ENCODE assay signal across 21 cellular contexts in the genomic region with DNA sequence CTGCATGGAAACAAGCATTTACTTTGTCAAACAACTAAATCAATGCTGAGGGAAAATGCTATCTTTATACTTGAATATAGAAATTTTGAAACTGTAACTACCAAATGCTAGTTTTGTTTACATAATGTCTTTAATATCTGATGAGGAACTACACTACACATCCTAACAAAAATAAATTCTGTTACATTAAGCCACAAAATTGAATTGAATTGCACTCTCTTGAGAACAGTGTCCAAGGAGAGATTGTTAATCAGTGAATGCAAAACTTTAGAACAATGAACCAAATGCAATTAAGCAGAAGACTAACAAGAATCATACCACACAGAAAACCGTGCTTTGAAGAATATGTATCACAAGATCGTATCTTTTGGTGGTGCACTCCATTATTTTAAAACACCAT.
DNase-seq lines count a peak whose midpoint lies in the region; ATAC-seq and TF ChIP-seq lines count a peak whose summit lies in the region.
"Had no signal": no experiment of that assay in that cellular context is flagged by ENCODE, and none has a peak within 500 bp of the region (broad histone marks: within the 10 kb centered on the region; RNA-seq: fewer than 3 reads in every experiment).

No MANE protein-coding gene starts in this region.

- intact Hi-C loops in PC-9 (cut with micrococcal nuclease; ENCODE audit: unreplicated experiment) = no loop called here

- no peak overlapping the region for H3K4me2 ChIP-seq in PC-9
- H3K4me2 ChIP-seq: BLaER1 had no signal

- DNase-seq in BE2C (no peak), PC-9 (no peak), GM10248 (ENCODE audit: extremely low spot score) (no peak), SW 1271 (lab: John Stamatoyannopoulos, UW) (no peak), GM03348 (ENCODE audit: low spot score) (no peak)
- DNase-seq: 8988T; AML-193; CD4-positive, alpha-beta memory T cell; CD4-positive, CD25-positive, alpha-beta regulatory T cell; CD8-positive, alpha-beta memory T cell; COR-L47; DMS 273 treated with DMSO at 0.1 percent for 48 hours; DMS153; DMS53; DMS79; DND-41; EL; GDM1 had no signal

- no peaks in the 10 kb centered on the region for H3K79me2 ChIP-seq in PC-9 (ENCODE audit: low read depth)

- H3K9me2 ChIP-seq in PC-9 (ENCODE audit: insufficient read depth) = no peaks in the 10 kb centered on the region; the same call in 1 of the 2 replicates

- H3K4me3 ChIP-seq in BE2C (ENCODE audit: low read depth, low read length) (peak overlapping the region; percentile 19), PC-9 (no peak overlapping the region)
- H3K4me3 ChIP-seq: BLaER1, GM12878 had no signal

- H4K20me1 ChIP-seq in PC-9 (ENCODE audit: insufficient read depth) = no peaks in the 10 kb centered on the region
- H4K20me1 ChIP-seq: BLaER1 had no signal

- POLR2A ChIA-PET in PC-9 (lab: Charles Lee; ENCODE audit: unreplicated experiment) = no interaction called here
- POLR2A ChIA-PET in GM10248 (lab: Yijun Ruan, JAX) = no interaction called here

- H3F3A ChIP-seq in PC-9 (ENCODE audit: insufficient read depth, low read depth) = no peaks in the 10 kb centered on the region

- H3K36me3 ChIP-seq in BE2C (no peaks in the 10 kb centered on the region), PC-9 (ENCODE audit: low read depth) (no peaks in the 10 kb centered on the region)
- H3K36me3 ChIP-seq: BLaER1 had no signal

- CTCF ChIA-PET in PC-9 (lab: Charles Lee) = no interaction called here
- CTCF ChIA-PET in GM10248 (lab: Yijun Ruan, JAX) = no interaction called here

- no peak for ATAC-seq in SK-N-SH treated with all-trans-retinoic acid at 6 μM for 48 hours
- ATAC-seq: GM12878 had no signal

- no TSS peak for BruUV-seq in PC-9 (replicated peaks; lab: Mats Ljungman, UMichigan)

- H3K9me3 ChIP-seq in BE2C (no peaks in the 10 kb centered on the region), PC-9 (ENCODE audit: insufficient read depth, low read depth) (0 out of 2 replicates have a peak, but pooled peaks cover 3% of the 10 kb centered on the region)
- H3K9me3 ChIP-seq: BLaER1 had no signal

- H3K27me3 ChIP-seq in BE2C = no peaks in the 10 kb centered on the region
- no peaks in the 10 kb centered on the region for H3K27me3 ChIP-seq in PC-9 (ENCODE audit: insufficient read depth, low read depth)
- H3K27me3 ChIP-seq: BLaER1 had no signal

- no peak overlapping the region for H3K27ac ChIP-seq in PC-9
- H3K27ac ChIP-seq: BLaER1 had no signal

- H3K4me1 ChIP-seq in BE2C = no peaks in the 10 kb centered on the region; the same call in 1 of the 2 replicates
- H3K4me1 ChIP-seq in PC-9 (replicated peaks; ENCODE audit: insufficient read depth) = peaks cover 13% of the 10 kb centered on the region
- H3K4me1 ChIP-seq: BLaER1 had no signal

- 0 out of 2 replicates have a peak overlapping the region, but pooled peaks have one; percentile 34 for H2AFZ ChIP-seq in PC-9

- no peak for TF ChIP-seq CTCF in BE2C (IDR thresholded peaks at IDR 0.05; ENCODE audit: low read depth, low read length)
- no peak for TF ChIP-seq CTCF in PC-9 (conservative IDR thresholded peaks at IDR 0.05)
- no peak for TF ChIP-seq CTCF in GM10248 (IDR thresholded peaks at IDR 0.05; ENCODE audit: control extremely low read depth, extremely low read depth, low read depth, missing control alignments)

TF ChIP-seq in SK-N-SH treated with all-trans-retinoic acid at 6 μM for 48 hours, 23 proteins besides CTCF, POLR2A, EP300 and RAD21:
- TF ChIP-seq ARNTL (CRISPR knock-in tag; IDR thresholded peaks at IDR 0.05; ENCODE audit: borderline replicate concordance, low read depth) = no peak
- TF ChIP-seq, protein P1, sequence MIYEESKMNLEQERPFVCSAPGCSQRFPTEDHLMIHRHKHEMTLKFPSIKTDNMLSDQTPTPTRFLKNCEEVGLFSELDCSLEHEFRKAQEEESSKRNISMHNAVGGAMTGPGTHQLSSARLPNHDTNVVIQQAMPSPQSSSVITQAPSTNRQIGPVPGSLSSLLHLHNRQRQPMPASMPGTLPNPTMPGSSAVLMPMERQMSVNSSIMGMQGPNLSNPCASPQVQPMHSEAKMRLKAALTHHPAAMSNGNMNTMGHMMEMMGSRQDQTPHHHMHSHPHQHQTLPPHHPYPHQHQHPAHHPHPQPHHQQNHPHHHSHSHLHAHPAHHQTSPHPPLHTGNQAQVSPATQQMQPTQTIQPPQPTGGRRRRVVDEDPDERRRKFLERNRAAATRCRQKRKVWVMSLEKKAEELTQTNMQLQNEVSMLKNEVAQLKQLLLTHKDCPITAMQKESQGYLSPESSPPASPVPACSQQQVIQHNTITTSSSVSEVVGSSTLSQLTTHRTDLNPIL (CRISPR knock-in tag; IDR thresholded peaks at IDR 0.05; ENCODE audit: low read depth) = no peak
- TF ChIP-seq, protein P2, sequence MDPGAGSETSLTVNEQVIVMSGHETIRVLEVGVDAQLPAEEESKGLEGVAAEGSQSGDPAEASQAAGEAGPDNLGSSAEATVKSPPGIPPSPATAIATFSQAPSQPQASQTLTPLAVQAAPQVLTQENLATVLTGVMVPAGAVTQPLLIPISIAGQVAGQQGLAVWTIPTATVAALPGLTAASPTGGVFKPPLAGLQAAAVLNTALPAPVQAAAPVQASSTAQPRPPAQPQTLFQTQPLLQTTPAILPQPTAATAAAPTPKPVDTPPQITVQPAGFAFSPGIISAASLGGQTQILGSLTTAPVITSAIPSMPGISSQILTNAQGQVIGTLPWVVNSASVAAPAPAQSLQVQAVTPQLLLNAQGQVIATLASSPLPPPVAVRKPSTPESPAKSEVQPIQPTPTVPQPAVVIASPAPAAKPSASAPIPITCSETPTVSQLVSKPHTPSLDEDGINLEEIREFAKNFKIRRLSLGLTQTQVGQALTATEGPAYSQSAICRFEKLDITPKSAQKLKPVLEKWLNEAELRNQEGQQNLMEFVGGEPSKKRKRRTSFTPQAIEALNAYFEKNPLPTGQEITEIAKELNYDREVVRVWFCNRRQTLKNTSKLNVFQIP (CRISPR knock-in tag; IDR thresholded peaks at IDR 0.05; ENCODE audit: borderline replicate concordance, low read depth) = no peak
- no peak for TF ChIP-seq PPARA (CRISPR knock-in tag; IDR thresholded peaks at IDR 0.05; ENCODE audit: borderline replicate concordance)
- no peak for TF ChIP-seq GLIS3 (CRISPR knock-in tag; IDR thresholded peaks at IDR 0.05)
- TF ChIP-seq ZFP30 (CRISPR knock-in tag; IDR thresholded peaks at IDR 0.05) = no peak
- TF ChIP-seq SNAI2 (CRISPR knock-in tag; IDR thresholded peaks at IDR 0.05) = no peak
- TF ChIP-seq ESRRG (CRISPR knock-in tag; IDR thresholded peaks at IDR 0.05) = 0 out of 2 replicates have a peak, but pooled peaks have one; percentile 35
- TF ChIP-seq, protein P3, sequence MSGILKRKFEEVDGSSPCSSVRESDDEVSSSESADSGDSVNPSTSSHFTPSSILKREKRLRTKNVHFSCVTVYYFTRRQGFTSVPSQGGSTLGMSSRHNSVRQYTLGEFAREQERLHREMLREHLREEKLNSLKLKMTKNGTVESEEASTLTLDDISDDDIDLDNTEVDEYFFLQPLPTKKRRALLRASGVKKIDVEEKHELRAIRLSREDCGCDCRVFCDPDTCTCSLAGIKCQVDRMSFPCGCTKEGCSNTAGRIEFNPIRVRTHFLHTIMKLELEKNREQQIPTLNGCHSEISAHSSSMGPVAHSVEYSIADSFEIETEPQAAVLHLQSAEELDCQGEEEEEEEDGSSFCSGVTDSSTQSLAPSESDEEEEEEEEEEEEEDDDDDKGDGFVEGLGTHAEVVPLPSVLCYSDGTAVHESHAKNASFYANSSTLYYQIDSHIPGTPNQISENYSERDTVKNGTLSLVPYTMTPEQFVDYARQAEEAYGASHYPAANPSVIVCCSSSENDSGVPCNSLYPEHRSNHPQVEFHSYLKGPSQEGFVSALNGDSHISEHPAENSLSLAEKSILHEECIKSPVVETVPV (CRISPR knock-in tag; IDR thresholded peaks at IDR 0.05) = no peak
- TF ChIP-seq, protein P4, sequence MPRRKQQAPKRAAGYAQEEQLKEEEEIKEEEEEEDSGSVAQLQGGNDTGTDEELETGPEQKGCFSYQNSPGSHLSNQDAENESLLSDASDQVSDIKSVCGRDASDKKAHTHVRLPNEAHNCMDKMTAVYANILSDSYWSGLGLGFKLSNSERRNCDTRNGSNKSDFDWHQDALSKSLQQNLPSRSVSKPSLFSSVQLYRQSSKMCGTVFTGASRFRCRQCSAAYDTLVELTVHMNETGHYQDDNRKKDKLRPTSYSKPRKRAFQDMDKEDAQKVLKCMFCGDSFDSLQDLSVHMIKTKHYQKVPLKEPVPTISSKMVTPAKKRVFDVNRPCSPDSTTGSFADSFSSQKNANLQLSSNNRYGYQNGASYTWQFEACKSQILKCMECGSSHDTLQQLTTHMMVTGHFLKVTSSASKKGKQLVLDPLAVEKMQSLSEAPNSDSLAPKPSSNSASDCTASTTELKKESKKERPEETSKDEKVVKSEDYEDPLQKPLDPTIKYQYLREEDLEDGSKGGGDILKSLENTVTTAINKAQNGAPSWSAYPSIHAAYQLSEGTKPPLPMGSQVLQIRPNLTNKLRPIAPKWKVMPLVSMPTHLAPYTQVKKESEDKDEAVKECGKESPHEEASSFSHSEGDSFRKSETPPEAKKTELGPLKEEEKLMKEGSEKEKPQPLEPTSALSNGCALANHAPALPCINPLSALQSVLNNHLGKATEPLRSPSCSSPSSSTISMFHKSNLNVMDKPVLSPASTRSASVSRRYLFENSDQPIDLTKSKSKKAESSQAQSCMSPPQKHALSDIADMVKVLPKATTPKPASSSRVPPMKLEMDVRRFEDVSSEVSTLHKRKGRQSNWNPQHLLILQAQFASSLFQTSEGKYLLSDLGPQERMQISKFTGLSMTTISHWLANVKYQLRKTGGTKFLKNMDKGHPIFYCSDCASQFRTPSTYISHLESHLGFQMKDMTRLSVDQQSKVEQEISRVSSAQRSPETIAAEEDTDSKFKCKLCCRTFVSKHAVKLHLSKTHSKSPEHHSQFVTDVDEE (CRISPR knock-in tag; IDR thresholded peaks at IDR 0.05) = peak; percentile 53; the same call in 1 of the 2 replicates
- no peak for TF ChIP-seq ZNF8 (CRISPR knock-in tag; IDR thresholded peaks at IDR 0.05)
- TF ChIP-seq TCF4 (CRISPR knock-in tag; IDR thresholded peaks at IDR 0.05; ENCODE audit: borderline replicate concordance) = peak; percentile 76; the same call in 1 of the 2 replicates
- TF ChIP-seq OSR1 (CRISPR knock-in tag; IDR thresholded peaks at IDR 0.05) = no peak
- TF ChIP-seq ISL1 (CRISPR knock-in tag; IDR thresholded peaks at IDR 0.05) = peak; percentile 22; the same call in 1 of the 2 replicates
- no peak for TF ChIP-seq ZFP3 (CRISPR knock-in tag; IDR thresholded peaks at IDR 0.05)
- no peak for TF ChIP-seq TOX (CRISPR knock-in tag; IDR thresholded peaks at IDR 0.05; ENCODE audit: borderline replicate concordance)
TF ChIP-seq in SK-N-SH treated with all-trans-retinoic acid at 6 μM for 48 hours: peak in this region for 4.
